ENCODE assay signal across 8 cellular contexts in the genomic region with DNA sequence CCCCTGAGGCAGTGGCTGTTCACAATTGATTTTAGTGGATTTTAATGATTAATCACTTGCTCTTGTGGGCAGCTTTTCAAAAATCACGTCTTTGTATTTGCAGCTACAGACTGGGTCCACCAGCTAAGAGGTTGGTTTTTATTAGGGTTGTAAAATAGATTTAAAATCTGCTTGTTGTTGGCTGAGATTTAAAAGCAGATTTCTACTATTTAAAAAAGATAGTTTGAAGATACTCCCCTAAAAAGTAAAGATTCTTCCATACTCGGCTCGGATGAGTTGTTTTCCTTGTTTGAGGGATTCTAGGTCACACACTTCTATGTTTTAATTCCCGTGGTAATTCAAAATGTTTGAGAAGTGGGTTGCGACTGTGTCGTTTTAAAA. TPM values are rescaled to one million over a fixed set of nuclear protein-coding genes. Genes with fewer than 3 reads are reported as not detected.
DNase-seq lines count a peak whose midpoint lies in the region; ATAC-seq and TF ChIP-seq lines count a peak whose summit lies in the region.

No MANE protein-coding gene starts in this region.

- no peak for TF ChIP-seq CTCF in A673 (conservative IDR thresholded peaks at IDR 0.05; ENCODE audit: low read depth, low read length)
- no peak for TF ChIP-seq CTCF in choroid plexus epithelial cell (conservative IDR thresholded peaks at IDR 0.05; ENCODE audit: low read depth, low read length)

- H3K27me3 Mint-ChIP-seq in IgD-negative memory B cell = no peaks in the 10 kb centered on the region

- POLR2A ChIA-PET in A673 (lab: Charles Lee; ENCODE audit: low non-redundant PET) = no interaction called here

- intact Hi-C loops in A673 (cut with micrococcal nuclease; ENCODE audit: unreplicated experiment) = loop anchor here (5.0 kb wide), 1 partner anchor 60 kb away; the partner anchor contains the start of gene YEATS2

- H3K36me3 ChIP-seq in A673 (ENCODE audit: insufficient read depth, low read length, poor library complexity, severe bottlenecking) = no peaks in the 10 kb centered on the region
- peaks cover 0 to 8% of the 10 kb centered on the region in 2 donors for H3K36me3 ChIP-seq in muscle layer of duodenum (ENCODE audit: control insufficient read depth in 1 of 2, insufficient read depth in 2 of 2, low read length in 2 of 2)

- H3K4me3 ChIP-seq in A673 (ENCODE audit: low read depth, low read length, poor library complexity, severe bottlenecking) = peak overlapping the region; percentile 92
- peak overlapping the region; percentile 96 for H3K4me3 ChIP-seq in choroid plexus epithelial cell (ENCODE audit: low read depth, low read length)
- peak overlapping the region; percentile 87 to 90 for H3K4me3 ChIP-seq in muscle layer of duodenum (ENCODE audit: low read depth in 1 of 2, low read length in 2 of 2)

- no peak for DNase-seq in A673 (ENCODE audit: low spot score)
- no peak for DNase-seq in choroid plexus epithelial cell (ENCODE audit: low read depth)
- no peak for DNase-seq in NOMO-1 (lab: John Stamatoyannopoulos, UW; ENCODE audit: unreplicated experiment in 2 of 2)
- DNase-seq in medulla oblongata (ENCODE audit: extremely low spot score) = no peak

- H3K27ac ChIP-seq in A673 (ENCODE audit: low read depth, low read length, poor library complexity, severe bottlenecking) (peak overlapping the region; percentile 79), muscle layer of duodenum (ENCODE audit: low read length) (peak overlapping the region; percentile 94)

- H3K36me3 Mint-ChIP-seq in IgD-negative memory B cell = peaks cover 5% of the 10 kb centered on the region

- ATAC-seq in HG02588 (IDR thresholded peaks at IDR 0.05; ENCODE audit: unreplicated experiment) = no peak
- no peak for ATAC-seq in HG03108 (IDR thresholded peaks at IDR 0.05; ENCODE audit: unreplicated experiment)

- H3K4me1 ChIP-seq in A673 (ENCODE audit: insufficient read depth, low read length, poor library complexity, severe bottlenecking) (peaks cover 9% of the 10 kb centered on the region), muscle layer of duodenum (ENCODE audit: control insufficient read depth in 1 of 2, insufficient read depth in 2 of 2, low read length in 2 of 2) (peaks cover 16 to 25% of the 10 kb centered on the region in 2 donors)

- peaks cover 0 to 2% (median 0%) of the 10 kb centered on the region in 3 donors for H3K9me3 Mint-ChIP-seq in IgD-negative memory B cell

- CTCF ChIA-PET in A673 (lab: Charles Lee) = no interaction called here

- no TSS peak for BruUV-seq in A673 (replicated peaks; lab: Mats Ljungman, UMichigan)

- H3K9me3 ChIP-seq in A673 (ENCODE audit: low read depth, low read length, poor library complexity, severe bottlenecking) (no peaks in the 10 kb centered on the region), muscle layer of duodenum (ENCODE audit: control insufficient read depth in 1 of 2, low read length in 2 of 2) (no peaks in the 10 kb centered on the region)

- H3K4me1 Mint-ChIP-seq in IgD-negative memory B cell = peaks cover 24 to 35% (median 26%) of the 10 kb centered on the region in 3 donors

- H3K27me3 ChIP-seq in A673 (replicated peaks; ENCODE audit: insufficient read depth, low read depth, low read length, poor library complexity) (no peaks in the 10 kb centered on the region), muscle layer of duodenum (ENCODE audit: low read depth, low read length) (no peaks in the 10 kb centered on the region)

- H3K4me3 Mint-ChIP-seq in IgD-negative memory B cell = peak overlapping the region; percentile 94 to 99 (median 99)

- H3K27ac Mint-ChIP-seq in IgD-negative memory B cell = peak overlapping the region; percentile 98 to 100 (median 99)

RNA-seq across cellular contexts. Expression of gene KLHL24, which starts 1.7 kb away (rescaled TPM):
- total RNA-seq in A673 (2021) = 7.3 and 10.2 TPM in 2 replicates
- polyA plus RNA-seq in IgD-negative memory B cell = 41.3 TPM
